22 cellular contexts compared by ENCODE assay signal in genomic region chr20:24686156-24686555, GRCh38.
"Had no signal": no experiment of that assay in that cellular context is flagged by ENCODE, and none has a peak within 500 bp of the region (broad histone marks: within the 10 kb centered on the region; RNA-seq: fewer than 3 reads in every experiment).

No MANE protein-coding gene starts in this region.

- H3K36me3 Mint-ChIP-seq: naive thymus-derived CD4-positive, alpha-beta T cell; stimulated activated memory B cell treated with anti-CD40 and anti-IgM and Interleukin-4, amounts not matched to agents 10 μg/mL and 1 μg/mL and 100 μg/mL, for 72 hours had no signal

- H3K4me3 Mint-ChIP-seq: naive thymus-derived CD4-positive, alpha-beta T cell; stimulated activated memory B cell treated with anti-CD40 and anti-IgM and Interleukin-4, amounts not matched to agents 10 μg/mL and 1 μg/mL and 100 μg/mL, for 72 hours; stimulated activated naive CD8-positive, alpha-beta T cell treated with anti-CD3 and anti-CD28 coated beads, Interleukin-15, amount 100 ng/mL, for 72 hours had no signal

- H3K9me3 Mint-ChIP-seq: stimulated activated naive CD8-positive, alpha-beta T cell treated with anti-CD3 and anti-CD28 coated beads, Interleukin-15, amount 100 ng/mL, for 72 hours had no signal

- H3K27me3 ChIP-seq: gastroesophageal sphincter, ovary, transverse colon had no signal

- H3K27me3 Mint-ChIP-seq: stimulated activated memory B cell treated with anti-CD40 and anti-IgM and Interleukin-4, amounts not matched to agents 10 μg/mL and 1 μg/mL and 100 μg/mL, for 72 hours; stimulated activated naive CD8-positive, alpha-beta T cell treated with anti-CD3 and anti-CD28 coated beads, Interleukin-15, amount 100 ng/mL, for 72 hours had no signal

- H3K27ac Mint-ChIP-seq: naive thymus-derived CD4-positive, alpha-beta T cell; stimulated activated memory B cell treated with anti-CD40 and anti-IgM and Interleukin-4, amounts not matched to agents 10 μg/mL and 1 μg/mL and 100 μg/mL, for 72 hours; stimulated activated naive CD8-positive, alpha-beta T cell treated with anti-CD3 and anti-CD28 coated beads, Interleukin-15, amount 100 ng/mL, for 72 hours had no signal

- H3K4me3 ChIP-seq: esophagus muscularis mucosa, gastroesophageal sphincter, left ventricle myocardium inferior, lung, ovary, spleen, thoracic aorta, transverse colon had no signal

- H3K27ac ChIP-seq: epithelial cell of prostate, esophagus muscularis mucosa, gastroesophageal sphincter, left ventricle myocardium inferior, ovary, spleen, thoracic aorta, transverse colon had no signal

- H3K4me1 Mint-ChIP-seq: naive thymus-derived CD4-positive, alpha-beta T cell; stimulated activated memory B cell treated with anti-CD40 and anti-IgM and Interleukin-4, amounts not matched to agents 10 μg/mL and 1 μg/mL and 100 μg/mL, for 72 hours; stimulated activated naive CD8-positive, alpha-beta T cell treated with anti-CD3 and anti-CD28 coated beads, Interleukin-15, amount 100 ng/mL, for 72 hours had no signal

- DNase-seq: caudate nucleus; cortex of kidney; effector memory CD4-positive, alpha-beta T cell; glutamatergic neuron; left cardiac atrium; left ventricle myocardium inferior; mesenchymal stem cell; naive thymus-derived CD4-positive, alpha-beta T cell; right cardiac atrium; stimulated activated CD4-positive, alpha-beta T cell treated with anti-CD3 and anti-CD28 coated beads, Interleukin-15, amount 100 ng/mL, for 24 hours; stimulated activated CD4-positive, alpha-beta T cell treated with anti-CD3 and anti-CD28 coated beads, Interleukin-1b, Interleukin-23, amount 100 ng/mL, for 48 hours; stimulated activated CD4-positive, alpha-beta T cell treated with anti-CD3 and anti-CD28 coated beads, Interleukin-4, amount 100 ng/mL, for 24 hours; stimulated activated naive CD8-positive, alpha-beta T cell treated with anti-CD3 and anti-CD28 coated beads, Interleukin-15, amount 100 ng/mL, for 72 hours; transverse colon had no signal

- H3K36me3 ChIP-seq: esophagus muscularis mucosa, gastroesophageal sphincter, left ventricle myocardium inferior, ovary, spleen, thoracic aorta, transverse colon had no signal

- ATAC-seq: gastroesophageal sphincter; left cardiac atrium; naive thymus-derived CD4-positive, alpha-beta T cell; right cardiac atrium; stimulated activated memory B cell treated with anti-CD40 and anti-IgM and Interleukin-4, amounts not matched to agents 10 μg/mL and 1 μg/mL and 100 μg/mL, for 72 hours; stimulated activated naive CD8-positive, alpha-beta T cell treated with anti-CD3 and anti-CD28 coated beads, Interleukin-15, amount 100 ng/mL, for 72 hours had no signal

- H3K4me1 ChIP-seq: esophagus muscularis mucosa, gastroesophageal sphincter, left ventricle myocardium inferior, transverse colon had no signal

- H3K9me3 ChIP-seq: ovary had no signal
